Comparison of ENCODE assay signal across 19 cellular contexts in genomic region chr6:106735136-106735535, GRCh38.
DNase-seq lines count a peak whose midpoint lies in the region; ATAC-seq and TF ChIP-seq lines count a peak whose summit lies in the region.
"Had no signal": no experiment of that assay in that cellular context is flagged by ENCODE, and none has a peak within 500 bp of the region (broad histone marks: within the 10 kb centered on the region; RNA-seq: fewer than 3 reads in every experiment).

No MANE protein-coding gene starts in this region.

- H4K20me1 ChIP-seq in GM23338 (replicated peaks; ENCODE audit: insufficient read depth): no peaks in the 10 kb centered on the region
- no peaks in the 10 kb centered on the region for H4K20me1 ChIP-seq in OCI-LY7 (ENCODE audit: insufficient read depth, low read length)

- H2AFZ ChIP-seq in GM23338: peak overlapping the region; percentile 40; the same call in 1 of the 2 replicates
- peak overlapping the region; percentile 28; the same call in 1 of the 2 replicates for H2AFZ ChIP-seq in OCI-LY7 (ENCODE audit: low read length)

- peak overlapping the region; percentile 52; the same call in 1 of the 2 replicates for H3K27ac ChIP-seq in GM23338 (ENCODE audit: low read depth)
- H3K27ac ChIP-seq in OCI-LY7 (ENCODE audit: low read depth, low read length, poor library complexity, severe bottlenecking): peak overlapping the region; percentile 5

- H3K27ac Mint-ChIP-seq in GM23338: peak overlapping the region; percentile 38; the same call in 1 of the 2 replicates

- no peak overlapping the region for H3K4me3 Mint-ChIP-seq in GM23338

- H3K27me3 ChIP-seq in GM23338 (ENCODE audit: insufficient read depth): no peaks in the 10 kb centered on the region

- no peaks in the 10 kb centered on the region for H3K36me3 ChIP-seq in GM23338 (ENCODE audit: insufficient read depth)
- no peaks in the 10 kb centered on the region; the same call in 1 of the 2 replicates for H3K36me3 ChIP-seq in OCI-LY7 (ENCODE audit: insufficient read depth, low read length)

- peak; percentile 42 for DNase-seq in GM23338 (ENCODE audit: low spot score)
- peak; percentile 62 for DNase-seq in OCI-LY7 (ENCODE audit: low spot score)
- DNase-seq in iPS-NIHi7 (ENCODE audit: extremely low spot score): peak; percentile 34
- DNase-seq in renal cortical epithelial cell (ENCODE audit: low read depth): peak; percentile 55
- DNase-seq in C1 segment of cervical spinal cord (lab: John Stamatoyannopoulos, UW): no peak
- no peak for DNase-seq in HT-29 (ENCODE audit: low spot score)
- DNase-seq: DMS 273 treated with DMSO at 0.1 percent for 48 hours, GDM1, KG1, MV-4-11, NCI-H1417, NCI-H187 treated with DMSO at 0.1 percent for 48 hours, NCI-H226, NCI-H524 treated with DMSO at 0.1 percent for 48 hours had no signal

- H3K79me2 ChIP-seq in GM23338 (replicated peaks; ENCODE audit: insufficient read depth): no peaks in the 10 kb centered on the region
- no peaks in the 10 kb centered on the region for H3K79me2 ChIP-seq in OCI-LY7 (ENCODE audit: insufficient read depth, low read depth, low read length)

- CTCF ChIA-PET in OCI-LY7 (lab: Charles Lee; ENCODE audit: unreplicated experiment): no interaction called here

- peaks cover 24% of the 10 kb centered on the region for H3K36me3 Mint-ChIP-seq in GM23338 (ENCODE audit: low read depth)

- H3K27me3 Mint-ChIP-seq in GM23338 (ENCODE audit: insufficient read depth, low read depth, poor library complexity): peaks cover 3% of the 10 kb centered on the region

- H3K9me3 ChIP-seq in OCI-LY7 (ENCODE audit: low read length): 0 out of 2 replicates have a peak, but pooled peaks cover 7% of the 10 kb centered on the region

- H3K4me1 ChIP-seq in GM23338 (ENCODE audit: insufficient read depth): peaks cover 10% of the 10 kb centered on the region; the same call in 1 of the 2 replicates
- H3K4me1 ChIP-seq in OCI-LY7 (ENCODE audit: insufficient read depth, low read length, poor library complexity, severe bottlenecking): peaks cover 46% of the 10 kb centered on the region

- ATAC-seq in GM23338 (peak; percentile 95), HG03159 (IDR thresholded peaks at IDR 0.05; ENCODE audit: unreplicated experiment) (no peak), GM18517 (IDR thresholded peaks at IDR 0.05; ENCODE audit: unreplicated experiment) (no peak)
- ATAC-seq: HCT116, HepG2, Right ventricle myocardium inferior had no signal

- H3F3A ChIP-seq in GM23338 (replicated peaks; ENCODE audit: low read depth): 0 out of 2 replicates have a peak, but pooled peaks cover 4% of the 10 kb centered on the region

- H3K4me3 ChIP-seq in GM23338 (no peak overlapping the region), OCI-LY7 (ENCODE audit: low read depth, low read length, poor library complexity, severe bottlenecking) (peak overlapping the region; percentile 17)

- TF ChIP-seq CTCF in GM23338 (conservative IDR thresholded peaks at IDR 0.05; ENCODE audit: low read depth in 2 of 2) (no peak), OCI-LY7 (conservative IDR thresholded peaks at IDR 0.05; ENCODE audit: low read length) (no peak)

- H3K4me2 ChIP-seq in GM23338: peak overlapping the region; percentile 63
- peak overlapping the region; percentile 44 for H3K4me2 ChIP-seq in OCI-LY7 (ENCODE audit: low read length)

- H3K9me2 ChIP-seq in GM23338 (ENCODE audit: insufficient read depth): peaks cover 13% of the 10 kb centered on the region; the same call in 1 of the 2 replicates
- H3K9me2 ChIP-seq in OCI-LY7 (ENCODE audit: insufficient read depth, low read length): no peaks in the 10 kb centered on the region

- peaks cover 8% of the 10 kb centered on the region for H3K4me1 Mint-ChIP-seq in GM23338

- POLR2A ChIA-PET in OCI-LY7 (lab: Charles Lee): interaction anchor here (0.6 to 2.0 kb wide), 6 partner anchors 9 to 99 kb away, joined by 4 to 6 read pairs (median 5); no protein-coding TSS in a partner anchor

- BruUV-seq in OCI-LY7 (replicated peaks; lab: Mats Ljungman, UMichigan): no TSS peak

- intact Hi-C loops in OCI-LY7 (cut with micrococcal nuclease; ENCODE audit: unreplicated experiment): no loop called here

- peaks cover 28% of the 10 kb centered on the region for H3K9me3 Mint-ChIP-seq in GM23338

TF ChIP-seq in GM23338, 12 proteins besides CTCF, POLR2A, EP300 and RAD21:
- no peak for TF ChIP-seq EZH2 (IDR thresholded peaks at IDR 0.05; ENCODE audit: low read depth, unreplicated experiment)
TF ChIP-seq in GM23338: peak in this region for 0.

Comparison
In these comparisons a context has a peak if more than half of its experiments do, and no peak if none do; other contexts are left out.
1. DNase-seq: peak in GM23338 (single experiment), OCI-LY7 (single experiment), iPS-NIHi7 (single experiment) and renal cortical epithelial cell (single experiment); none in C1 segment of cervical spinal cord (0 of 14) and HT-29 (single experiment).